In genomic region chr6:152096863-152097496, GRCh38 we compare ENCODE assay signal across 10 cellular contexts.
A peak's percentile ranks its signal among the peaks of the same experiment; 100 is the strongest.
DNase-seq lines count a peak whose midpoint lies in the region; ATAC-seq lines count a peak whose summit lies in the region.
"Had no signal": no experiment of that assay in that cellular context is flagged by ENCODE, and none has a peak within 500 bp of the region (broad histone marks: within the 10 kb centered on the region; RNA-seq: fewer than 3 reads in every experiment).

No MANE protein-coding gene starts in this region.

- H2BK12ac ChIP-seq in mesenchymal stem cell (ENCODE audit: low read length in 2 of 2), result no peak overlapping the region

- H3K4me2 ChIP-seq in mesenchymal stem cell (ENCODE audit: low read length, poor library complexity, severe bottlenecking), result no peak overlapping the region

- no peaks in the 10 kb centered on the region for H3K36me3 ChIP-seq in mesenchymal stem cell (ENCODE audit: control insufficient read depth in 1 of 2, insufficient read depth in 2 of 2, low read depth in 1 of 2, low read length in 2 of 2)

- DNase-seq in AG08395 (ENCODE audit: low spot score), result peak; percentile 56
- DNase-seq in LHCN-M2 (ENCODE audit: low read depth), result peak; percentile 93
- DNase-seq in brain pericyte (ENCODE audit: low read depth, low spot score), result peak; percentile 90
- DNase-seq in mesenchymal stem cell, result peak; percentile 5
- DNase-seq in SIG-M5 (lab: John Stamatoyannopoulos, UW), result no peak
- no peak for DNase-seq in GM19238 (ENCODE audit: insufficient read length, low spot score)
- DNase-seq: activated CD4-positive, alpha-beta memory T cell treated with anti-CD3 and anti-CD28 coated beads, Interleukin-2, amount 10 ng/mL, durations not matched to agents 7 days and 5 days; stimulated activated naive B cell treated with anti-CD40 and anti-IgM and Interleukin-4, amounts not matched to agents 10 μg/mL and 1 μg/mL and 100 μg/mL, for 72 hours had no signal

- H3K79me1 ChIP-seq in mesenchymal stem cell (replicated peaks; ENCODE audit: low read length, poor library complexity, severe bottlenecking), result no peaks in the 10 kb centered on the region

- no peak overlapping the region for H3K14ac ChIP-seq in mesenchymal stem cell (ENCODE audit: low read length in 2 of 2)

- H3K9me3 ChIP-seq in mesenchymal stem cell (ENCODE audit: control insufficient read depth, low read length), result peaks cover 8% of the 10 kb centered on the region

- H2AK5ac ChIP-seq in mesenchymal stem cell (ENCODE audit: low read length, severe bottlenecking), result no peak overlapping the region

- no peak overlapping the region for H3K4ac ChIP-seq in mesenchymal stem cell (ENCODE audit: low read depth in 1 of 2, low read length in 2 of 2)

- no peaks in the 10 kb centered on the region for H3K27me3 ChIP-seq in mesenchymal stem cell (ENCODE audit: control insufficient read depth in 1 of 2, insufficient read depth in 1 of 2, low read length in 2 of 2)

- peak overlapping the region; percentile 60 for H3K9ac ChIP-seq in mesenchymal stem cell (ENCODE audit: low read length)

- H4K91ac ChIP-seq in mesenchymal stem cell (ENCODE audit: low read length), result no peak overlapping the region

- H2BK5ac ChIP-seq in mesenchymal stem cell (ENCODE audit: low read depth, low read length, poor library complexity, severe bottlenecking), result no peak overlapping the region

- H3K4me3 ChIP-seq in mesenchymal stem cell (ENCODE audit: insufficient read depth in 1 of 2, low read depth in 1 of 2, low read length in 2 of 2), result no peak overlapping the region

- H3K18ac ChIP-seq in mesenchymal stem cell (ENCODE audit: low read depth in 1 of 2, low read length in 2 of 2), result no peak overlapping the region

- no peak overlapping the region for H4K8ac ChIP-seq in mesenchymal stem cell (ENCODE audit: low read length)

- ATAC-seq in GM19397 (IDR thresholded peaks at IDR 0.05; ENCODE audit: unreplicated experiment) (no peak), GM18520 (IDR thresholded peaks at IDR 0.05; ENCODE audit: unreplicated experiment) (no peak)
- ATAC-seq: stimulated activated naive B cell treated with anti-CD40 and anti-IgM and Interleukin-4, amounts not matched to agents 10 μg/mL and 1 μg/mL and 100 μg/mL, for 72 hours had no signal

- no peak overlapping the region for H2AFZ ChIP-seq in mesenchymal stem cell (ENCODE audit: low read depth, low read length)

- peaks cover 14% of the 10 kb centered on the region for H3K4me1 ChIP-seq in mesenchymal stem cell (ENCODE audit: control insufficient read depth, insufficient read depth, low read depth, low read length)

- H3K27ac ChIP-seq in mesenchymal stem cell (ENCODE audit: low read length, poor library complexity, severe bottlenecking), result peak overlapping the region; percentile 41

- 100% methylated on average over 3 of the region's 5 CpGs for WGBS in mesenchymal stem cell

- H2BK15ac ChIP-seq in mesenchymal stem cell (ENCODE audit: low read depth, poor library complexity, severe bottlenecking), result no peak overlapping the region

- no peak overlapping the region for H2BK120ac ChIP-seq in mesenchymal stem cell (ENCODE audit: low read depth, low read length)

- no peak overlapping the region for H3K23ac ChIP-seq in mesenchymal stem cell (ENCODE audit: low read length in 2 of 2)

Comparison
In these comparisons a context has a peak if more than half of its experiments do, and no peak if none do; other contexts are left out.
1. DNase-seq: peak in AG08395 (single experiment), LHCN-M2 (single experiment), brain pericyte (single experiment) and mesenchymal stem cell (single experiment); none in SIG-M5 (single experiment) and GM19238 (single experiment).